ENCODE assay signal across 8 cellular contexts in genomic region chr20:48761023-48761785, GRCh38.
DNase-seq lines count a peak whose midpoint lies in the region; TF ChIP-seq lines count a peak whose summit lies in the region.

No MANE protein-coding gene starts in this region.

- peak; percentile 38 to 52 for DNase-seq in activated CD4-positive, alpha-beta T cell treated with anti-CD3 and anti-CD28 coated beads for 4 hours
- DNase-seq in endothelial cell (ENCODE audit: low spot score) (no peak), HuH-7.5 (ENCODE audit: low spot score) (no peak), NAMALWA (ENCODE audit: low spot score) (no peak), COLO829 (ENCODE audit: low spot score) (no peak), smooth muscle cell (lab: John Stamatoyannopoulos, UW; ENCODE audit: unreplicated experiment) (no peak)
- DNase-seq in stimulated activated CD8-positive, alpha-beta memory T cell treated with anti-CD3 and anti-CD28 coated beads, Interleukin-15, amount 100 ng/mL, for 48 hours (ENCODE audit: low read depth in 2 of 2) = peak; percentile 38 to 39

- peak overlapping the region; percentile 81 for H3K4me3 Mint-ChIP-seq in endothelial cell (ENCODE audit: unreplicated experiment)

- H3K9me3 ChIP-seq in KOPT-K1 (ENCODE audit: insufficient read depth, low read length, poor library complexity, severe bottlenecking) (no peaks in the 10 kb centered on the region), smooth muscle cell (replicated peaks; ENCODE audit: low read depth) (no peaks in the 10 kb centered on the region)

- H3F3A ChIP-seq in smooth muscle cell (ENCODE audit: low read depth) = no peaks in the 10 kb centered on the region

- no peak overlapping the region for H3K4me3 ChIP-seq in smooth muscle cell

- WGBS in smooth muscle cell (ENCODE audit: low lambda C conversion rate) = 89% methylated on average over 12 of the region's 12 CpGs

- peak overlapping the region; percentile 90 for H3K27ac Mint-ChIP-seq in endothelial cell (ENCODE audit: unreplicated experiment)

- no peaks in the 10 kb centered on the region for H3K79me2 ChIP-seq in smooth muscle cell (ENCODE audit: low read depth)

- H3K4me1 ChIP-seq in smooth muscle cell (ENCODE audit: low read depth) = no peaks in the 10 kb centered on the region

- peaks cover 84% of the 10 kb centered on the region for H3K4me1 Mint-ChIP-seq in endothelial cell (ENCODE audit: unreplicated experiment)

- peaks cover 57% of the 10 kb centered on the region for H3K36me3 Mint-ChIP-seq in endothelial cell (ENCODE audit: low read depth, unreplicated experiment)

- no peaks in the 10 kb centered on the region for H4K20me1 ChIP-seq in smooth muscle cell (ENCODE audit: low read depth)

- no peak overlapping the region for H3K9ac ChIP-seq in smooth muscle cell (ENCODE audit: low read depth)

- no peaks in the 10 kb centered on the region for H3K36me3 ChIP-seq in KOPT-K1 (ENCODE audit: insufficient read depth, low read length)
- no peaks in the 10 kb centered on the region for H3K36me3 ChIP-seq in smooth muscle cell (ENCODE audit: low read depth)

- no peak overlapping the region for H3K4me2 ChIP-seq in smooth muscle cell

- H3K27ac ChIP-seq in KOPT-K1 (ENCODE audit: low read depth, low read length, poor library complexity, severe bottlenecking) (peak overlapping the region; percentile 82), smooth muscle cell (ENCODE audit: low read depth) (no peak overlapping the region)

- TF ChIP-seq CTCF in endothelial cell (IDR thresholded peaks at IDR 0.05; ENCODE audit: unreplicated experiment) = no peak
- TF ChIP-seq CTCF in smooth muscle cell (IDR thresholded peaks at IDR 0.05; ENCODE audit: borderline replicate concordance, insufficient read depth, poor library complexity, severe bottlenecking) = no peak

- no peak overlapping the region for H2AFZ ChIP-seq in smooth muscle cell (ENCODE audit: low read depth)

- H3K27me3 ChIP-seq in smooth muscle cell (ENCODE audit: low read depth) = no peaks in the 10 kb centered on the region

- H3K27me3 Mint-ChIP-seq in endothelial cell (ENCODE audit: unreplicated experiment) = peaks cover 29% of the 10 kb centered on the region

- H3K9me3 Mint-ChIP-seq in endothelial cell (ENCODE audit: unreplicated experiment) = no peaks in the 10 kb centered on the region

Comparison
In these comparisons a context has a peak if more than half of its experiments do, and no peak if none do; other contexts are left out.
1. DNase-seq: peak in activated CD4-positive, alpha-beta T cell treated with anti-CD3 and anti-CD28 coated beads for 4 hours (2 of 2) and stimulated activated CD8-positive, alpha-beta memory T cell treated with anti-CD3 and anti-CD28 coated beads, Interleukin-15, amount 100 ng/mL, for 48 hours (2 of 2); none in endothelial cell (single experiment), HuH-7.5 (single experiment), NAMALWA (single experiment), COLO829 (single experiment) and smooth muscle cell (single experiment).